ENCODE assay signal across 13 cellular contexts in genomic region chr18:13268746-13269285, GRCh38. TPM values are rescaled to one million over a fixed set of nuclear protein-coding genes. Genes with fewer than 3 reads are reported as not detected.
DNase-seq lines count a peak whose midpoint lies in the region; ATAC-seq and TF ChIP-seq lines count a peak whose summit lies in the region.
"Had no signal": no experiment of that assay in that cellular context is flagged by ENCODE, and none has a peak within 500 bp of the region (broad histone marks: within the 10 kb centered on the region; RNA-seq: fewer than 3 reads in every experiment).

No MANE protein-coding gene starts in this region.

- H3K36me3 Mint-ChIP-seq in T-helper 2 cell treated with Interferon-gamma antibody and Interleukin-4, amounts not matched to agents 5 μg/mL and 100 μg/mL, for 36 hours (ENCODE audit: low read depth): peaks cover 6% of the 10 kb centered on the region

- H3K9me3 Mint-ChIP-seq in T-helper 2 cell treated with Interferon-gamma antibody and Interleukin-4, amounts not matched to agents 5 μg/mL and 100 μg/mL, for 36 hours: no peaks in the 10 kb centered on the region
- H3K9me3 Mint-ChIP-seq: activated naive CD4-positive, alpha-beta T cell treated with anti-CD3 and anti-CD28 coated beads for 36 hours had no signal

- no peaks in the 10 kb centered on the region for H3K9me3 ChIP-seq in adrenal gland (replicated peaks in 1 of 3)
- no peaks in the 10 kb centered on the region for H3K9me3 ChIP-seq in left lung
- no peaks in the 10 kb centered on the region for H3K9me3 ChIP-seq in spleen

- no peaks in the 10 kb centered on the region for H3K36me3 ChIP-seq in adrenal gland (replicated peaks in 1 of 2)
- H3K36me3 ChIP-seq in left lung: no peaks in the 10 kb centered on the region
- H3K36me3 ChIP-seq in spleen: no peaks in the 10 kb centered on the region

- H3K4me3 Mint-ChIP-seq in T-helper 2 cell treated with Interferon-gamma antibody and Interleukin-4, amounts not matched to agents 5 μg/mL and 100 μg/mL, for 36 hours: no peak overlapping the region
- H3K4me3 Mint-ChIP-seq: activated naive CD4-positive, alpha-beta T cell treated with anti-CD3 and anti-CD28 coated beads for 36 hours had no signal

- no peaks in the 10 kb centered on the region for H3K27me3 Mint-ChIP-seq in T-helper 2 cell treated with Interferon-gamma antibody and Interleukin-4, amounts not matched to agents 5 μg/mL and 100 μg/mL, for 36 hours (ENCODE audit: low read depth)

- H3K4me1 ChIP-seq in adrenal gland (replicated peaks in 1 of 2) (peaks cover 37 to 84% of the 10 kb centered on the region in 2 donors), left lung (peaks cover 12 to 18% of the 10 kb centered on the region in 2 donors), spleen (peaks cover 17 to 65% (median 42%) of the 10 kb centered on the region in 6 donors)

- WGBS in adrenal gland, 4 donors: 40 to 57% (median 44%) methylated on average over 2 of the region's 2 CpGs
- 49 to 61% (median 49%) methylated on average over 2 of the region's 2 CpGs for WGBS in spleen, 5 donors

- no peak for TF ChIP-seq CTCF in adrenal gland (IDR thresholded peaks at IDR 0.05)
- no peak for TF ChIP-seq CTCF in left lung (IDR thresholded peaks at IDR 0.05)
- no peak for TF ChIP-seq CTCF in spleen (IDR thresholded peaks at IDR 0.05 in 8 of 11, conservative IDR thresholded peaks at IDR 0.05 in 3 of 11)

- TF ChIP-seq POLR2A in adrenal gland (IDR thresholded peaks at IDR 0.05) (no peak), spleen (IDR thresholded peaks at IDR 0.05) (no peak)

- DNase-seq in NOMO-1 treated with DMSO at 0.1 percent for 48 hours (lab: John Stamatoyannopoulos, UW; ENCODE audit: unreplicated experiment) (peak; percentile 78), adrenal gland (no peak), left lung (no peak), spleen (no peak), NCI-H524 treated with DMSO at 0.1 percent for 48 hours (lab: John Stamatoyannopoulos, UW) (no peak)
- no peak for DNase-seq in T-helper 2 cell treated with Interferon-gamma antibody and Interleukin-4, amounts not matched to agents 5 μg/mL and 100 μg/mL, for 36 hours (ENCODE audit: low spot score)
- no peak for DNase-seq in activated CD8-positive, alpha-beta memory T cell treated with anti-CD3 and anti-CD28 coated beads for 24 hours
- DNase-seq in stimulated activated naive CD4-positive, alpha-beta T cell (lab: John Stamatoyannopoulos, UW): no peak
- DNase-seq: GF-D8, HCEC 1CT, T-helper 1 cell had no signal

- H3K4me3 ChIP-seq in adrenal gland (no peak overlapping the region), left lung (no peak overlapping the region), spleen (no peak overlapping the region)

- peak; percentile 52 for ATAC-seq in left lung

- peaks cover 64% of the 10 kb centered on the region for H3K4me1 Mint-ChIP-seq in T-helper 2 cell treated with Interferon-gamma antibody and Interleukin-4, amounts not matched to agents 5 μg/mL and 100 μg/mL, for 36 hours (ENCODE audit: low read depth)

- peak overlapping the region; percentile 31 to 73 (median 65) for H3K27ac ChIP-seq in adrenal gland
- H3K27ac ChIP-seq in left lung: peak overlapping the region in 1 of 2 donors; percentile 2
- H3K27ac ChIP-seq in spleen: peak overlapping the region in 6 of 8 donors; percentile 17 to 66 (median 38)

- no peak overlapping the region for H3K27ac Mint-ChIP-seq in T-helper 2 cell treated with Interferon-gamma antibody and Interleukin-4, amounts not matched to agents 5 μg/mL and 100 μg/mL, for 36 hours

- H3K27me3 ChIP-seq in adrenal gland (no peaks in the 10 kb centered on the region), left lung (no peaks in the 10 kb centered on the region), spleen (replicated peaks in 1 of 7) (no peaks in the 10 kb centered on the region)

- intact Hi-C loops in adrenal gland (cut with DNase I) (no loop called here), left lung (cut with DNase I) (no loop called here), spleen (cut with DNase I; ENCODE audit: low total_unique reads) (no loop called here)

RNA-seq across cellular contexts. Expression of gene LDLRAD4, which starts 50.3 kb away (rescaled TPM):
- total RNA-seq in adrenal gland (10 to 100 TPM; 26.1 to 64.5 (median 47.7) TPM), left lung (10 to 100 TPM; 22.6 to 26.6 TPM), spleen (10 to 100 TPM; 34.2 to 80.8 (median 57.8) TPM)
- polyA plus RNA-seq in adrenal gland (10 to 100 TPM in 1 of 3 donors, 1 to 10 TPM in 2; 3.9 to 16.6 (median 8.9) TPM), spleen (1 to 10 TPM; 4.5 to 6.2 (median 5.2) TPM)
- total RNA-seq: fibroblast of lung had no signal
- polyA plus RNA-seq: fibroblast of lung had no signal
